ENCODE assay signal across 28 cellular contexts in genomic region chr5:84436866-84437265, GRCh38. TPM values are rescaled to one million over a fixed set of nuclear protein-coding genes. Genes with fewer than 3 reads are reported as not detected.
DNase-seq lines count a peak whose midpoint lies in the region; ATAC-seq and TF ChIP-seq lines count a peak whose summit lies in the region.
"Had no signal": no experiment of that assay in that cellular context is flagged by ENCODE, and none has a peak within 500 bp of the region (broad histone marks: within the 10 kb centered on the region; RNA-seq: fewer than 3 reads in every experiment).

No MANE protein-coding gene starts in this region.

- no peaks in the 10 kb centered on the region for H3K9me3 ChIP-seq in Peyer's patch
- H3K9me3 ChIP-seq: BLaER1 treated with 17β-estradiol and CSF1 and Interleukin-3, amounts not matched to agents 10 nM and 100 nM; HAP-1; pancreas; testis had no signal

- H3K27ac ChIP-seq in Peyer's patch, result no peak overlapping the region
- H3K27ac ChIP-seq: BLaER1 treated with 17β-estradiol and CSF1 and Interleukin-3, amounts not matched to agents 10 nM and 100 nM; pancreas; testis; WERI-Rb-1 had no signal

- no peaks in the 10 kb centered on the region for H3K36me3 ChIP-seq in Peyer's patch
- H3K36me3 ChIP-seq: BLaER1 treated with 17β-estradiol and CSF1 and Interleukin-3, amounts not matched to agents 10 nM and 100 nM; HAP-1; pancreas; WERI-Rb-1 had no signal

- no peak for TF ChIP-seq POLR2A in Peyer's patch (IDR thresholded peaks at IDR 0.05)

- TF ChIP-seq CTCF in choroid plexus epithelial cell (conservative IDR thresholded peaks at IDR 0.05; ENCODE audit: low read depth, low read length) (no peak), Peyer's patch (IDR thresholded peaks at IDR 0.05) (no peak)

- H3K27me3 ChIP-seq in Peyer's patch, result no peaks in the 10 kb centered on the region
- H3K27me3 ChIP-seq: BLaER1 treated with 17β-estradiol and CSF1 and Interleukin-3, amounts not matched to agents 10 nM and 100 nM; pancreas; testis had no signal

- no peaks in the 10 kb centered on the region for H3K4me1 ChIP-seq in Peyer's patch
- H3K4me1 ChIP-seq: BLaER1 treated with 17β-estradiol and CSF1 and Interleukin-3, amounts not matched to agents 10 nM and 100 nM; HAP-1; pancreas; testis had no signal

- DNase-seq in RPMI7951 (ENCODE audit: low read depth), result peak; percentile 31
- DNase-seq in choroid plexus epithelial cell (ENCODE audit: low read depth), result peak; percentile 42
- peak; percentile 29 for DNase-seq in kidney glomerular epithelial cell (lab: John Stamatoyannopoulos, UW)
- DNase-seq in NCI-H1436 treated with DMSO at 0.1 percent for 48 hours (lab: John Stamatoyannopoulos, UW), result no peak
- no peak for DNase-seq in Peyer's patch
- no peak for DNase-seq in 8988T
- DNase-seq: activated CD4-positive, alpha-beta T cell treated with anti-CD3 and anti-CD28 coated beads, Interleukin-2, amount 10 ng/mL, durations not matched to agents 7 days and 5 days; activated naive CD4-positive, alpha-beta T cell treated with anti-CD3 and anti-CD28 coated beads, Interleukin-2, amount 10 ng/mL, durations not matched to agents 7 days and 5 days; COR-L47; DMS79 treated with DMSO at 0.1 percent for 48 hours; midbrain; NCI-H1417; NCI-H510A treated with DMSO at 0.1 percent for 48 hours; pancreas; right cardiac atrium; RPMI8226; stimulated activated CD4-positive, alpha-beta T cell treated with anti-CD3 and anti-CD28 coated beads, Interleukin-12 subunit alpha, Interleukin-12 subunit beta, amount 100 ng/mL, for 4 hours; stimulated activated naive CD4-positive, alpha-beta T cell treated with Interleukin-2 at 50 U/mL for 16 hours; testis; WERI-Rb-1 had no signal

- H3K4me3 ChIP-seq in choroid plexus epithelial cell (ENCODE audit: low read depth, low read length), result no peak overlapping the region
- no peak overlapping the region for H3K4me3 ChIP-seq in Peyer's patch
- H3K4me3 ChIP-seq: BLaER1 treated with 17β-estradiol and CSF1 and Interleukin-3, amounts not matched to agents 10 nM and 100 nM; HAP-1; pancreas; testis had no signal

- peak; percentile 52 for ATAC-seq in GM18858 (IDR thresholded peaks at IDR 0.05; ENCODE audit: unreplicated experiment)
- no peak for ATAC-seq in HG03469 (IDR thresholded peaks at IDR 0.05; ENCODE audit: unreplicated experiment)
- ATAC-seq: natural killer cell treated with Interleukin-12 subunit alpha and Interleukin-12 subunit beta and Interleukin-15 and Interleukin-18, amount 100 ng/mL, for 72 hours; right cardiac atrium had no signal

RNA-seq across cellular contexts. Expression of gene EDIL3, which starts 52.2 kb away (rescaled TPM):
- total RNA-seq in RPMI7951 (2014; rRNA removed; shearing (Covaris generic)), result 45.8 and 58.4 TPM in 2 replicates
- 10 to 100 TPM in 1 of 4 donors, 1 to 10 TPM in 3; 6.0 to 18.2 (median 6.4) TPM for total RNA-seq in Peyer's patch
- total RNA-seq: activated CD4-positive, alpha-beta T cell treated with anti-CD3 and anti-CD28 coated beads, Interleukin-2, amount 10 ng/mL, durations not matched to agents 7 days and 5 days; activated T-helper 1 cell treated with anti-CD3 and anti-CD28 coated beads, Interleukin-12 subunit alpha, Interleukin-12 subunit beta, Interleukin-2, Interleukin-4 antibody, amounts not matched to agents 30 ng/mL and 10 ng/mL and 1 ng/mL, durations not matched to agents 14 hours and 24 hours and 36 hours; MCF 10A; natural killer cell treated with Interleukin-12 subunit alpha and Interleukin-12 subunit beta and Interleukin-15 and Interleukin-18, amount 100 ng/mL, for 72 hours; T-helper 2 cell treated with Interferon-gamma antibody and Interleukin-4, amounts not matched to agents 100 ng/mL and 5 ng/mL, for 36 hours had no signal

Comparison
In these comparisons a context has a peak if more than half of its experiments do, and no peak if none do; other contexts are left out.
1. DNase-seq: peak in RPMI7951 (single experiment), choroid plexus epithelial cell (single experiment) and kidney glomerular epithelial cell (single experiment); none in NCI-H1436 treated with DMSO at 0.1 percent for 48 hours (single experiment), Peyer's patch (0 of 3) and 8988T (single experiment).